Comparison of ENCODE assay signal across 8 cellular contexts in genomic region chr1:8423702-8424538, GRCh38.
A peak's percentile ranks its signal among the peaks of the same experiment; 100 is the strongest.
DNase-seq lines count a peak whose midpoint lies in the region; TF ChIP-seq lines count a peak whose summit lies in the region.

No MANE protein-coding gene starts in this region.

- TF ChIP-seq CTCF in SU-DHL-6 (IDR thresholded peaks at IDR 0.05; ENCODE audit: insufficient read depth, low read length, poor library complexity, severe bottlenecking) = no peak
- peak; percentile 37 for TF ChIP-seq CTCF in left ventricle myocardium inferior (IDR thresholded peaks at IDR 0.05; ENCODE audit: borderline replicate concordance)

- DNase-seq in EH (ENCODE audit: low read depth) (peak; percentile 62), adipocyte (ENCODE audit: low read depth) (peak; percentile 74), left ventricle myocardium inferior (peak; percentile 52), retina (peak; percentile 88), middle frontal gyrus (ENCODE audit: extremely low spot score, low spot score) (no peak), superior temporal gyrus (ENCODE audit: extremely low spot score) (no peak)

- H3K9me3 ChIP-seq in HUES64 (ENCODE audit: insufficient read depth, low read depth, low read length) (no peaks in the 10 kb centered on the region), SU-DHL-6 (ENCODE audit: insufficient read depth, low read length) (no peaks in the 10 kb centered on the region), adipocyte (ENCODE audit: control insufficient read depth, low read length) (no peaks in the 10 kb centered on the region), left ventricle myocardium inferior (replicated peaks) (no peaks in the 10 kb centered on the region)

- H2AFZ ChIP-seq in SU-DHL-6 (ENCODE audit: low read depth, low read length, severe bottlenecking) = no peak overlapping the region

- no peaks in the 10 kb centered on the region for H3K27me3 ChIP-seq in HUES64 (ENCODE audit: insufficient read depth, low read length)
- no peaks in the 10 kb centered on the region for H3K27me3 ChIP-seq in SU-DHL-6 (ENCODE audit: low read length)
- H3K27me3 ChIP-seq in adipocyte (replicated peaks; ENCODE audit: control insufficient read depth, insufficient read depth, low read length) = no peaks in the 10 kb centered on the region
- no peaks in the 10 kb centered on the region for H3K27me3 ChIP-seq in left ventricle myocardium inferior (ENCODE audit: low read depth)

- peaks cover 57% of the 10 kb centered on the region for H3K79me2 ChIP-seq in SU-DHL-6 (ENCODE audit: insufficient read depth, low read length)

- H3K9ac ChIP-seq in HUES64 (ENCODE audit: low read depth, low read length) (peak overlapping the region; percentile 76), SU-DHL-6 (ENCODE audit: low read length) (peak overlapping the region; percentile 91), adipocyte (ENCODE audit: low read length) (peak overlapping the region; percentile 100)

- no peaks in the 10 kb centered on the region for H3K9me2 ChIP-seq in SU-DHL-6 (replicated peaks; ENCODE audit: insufficient read depth, low read length)

- peaks cover 9% of the 10 kb centered on the region; the same call in 1 of the 2 replicates for H4K20me1 ChIP-seq in SU-DHL-6 (ENCODE audit: low read depth, low read length)

- WGBS in HUES64 = under 1% methylated on average over 78 of the region's 78 CpGs

- H3K27ac ChIP-seq in HUES64 (ENCODE audit: low read depth, low read length) (peak overlapping the region; percentile 96), SU-DHL-6 (ENCODE audit: low read depth, low read length) (peak overlapping the region; percentile 99), left ventricle myocardium inferior (replicated peaks) (peak overlapping the region; percentile 98)

- intact Hi-C loops in left ventricle myocardium inferior (cut with micrococcal nuclease) = no loop called here

- H3K36me3 ChIP-seq in HUES64 (ENCODE audit: insufficient read depth, low read length) = peaks cover 28% of the 10 kb centered on the region
- H3K36me3 ChIP-seq in SU-DHL-6 (ENCODE audit: low read length) = peaks cover 28% of the 10 kb centered on the region
- H3K36me3 ChIP-seq in adipocyte (ENCODE audit: control insufficient read depth, insufficient read depth, low read length, severe bottlenecking) = peaks cover 12% of the 10 kb centered on the region
- peaks cover 9% of the 10 kb centered on the region for H3K36me3 ChIP-seq in left ventricle myocardium inferior

- H3K4me3 ChIP-seq in HUES64 (ENCODE audit: low read length) (peak overlapping the region; percentile 70), SU-DHL-6 (ENCODE audit: insufficient read depth, low read length, poor library complexity, severe bottlenecking) (peak overlapping the region; percentile 73), adipocyte (ENCODE audit: low read length) (peak overlapping the region; percentile 97), left ventricle myocardium inferior (peak overlapping the region; percentile 84)

- H3F3A ChIP-seq in SU-DHL-6 (ENCODE audit: insufficient read depth) = peaks cover 45% of the 10 kb centered on the region

- peaks cover 53% of the 10 kb centered on the region for H3K4me1 ChIP-seq in HUES64 (ENCODE audit: insufficient read depth, low read length)
- peaks cover 27% of the 10 kb centered on the region for H3K4me1 ChIP-seq in adipocyte (ENCODE audit: control insufficient read depth, insufficient read depth, low read length)
- H3K4me1 ChIP-seq in left ventricle myocardium inferior = peaks cover 88% of the 10 kb centered on the region

- peak overlapping the region; percentile 74 for H3K4me2 ChIP-seq in SU-DHL-6 (ENCODE audit: low read depth, low read length, poor library complexity, severe bottlenecking)

Comparison
In these comparisons a context has a peak if more than half of its experiments do, and no peak if none do; other contexts are left out.
1. DNase-seq: peak in EH (single experiment), adipocyte (single experiment), left ventricle myocardium inferior (single experiment) and retina (single experiment); none in middle frontal gyrus (single experiment) and superior temporal gyrus (single experiment).
2. Peak in every context shown above with its lines, with median percentiles within 50 percentile points of each other: H3K27ac ChIP-seq, H3K4me3 ChIP-seq and H3K9ac ChIP-seq.